23 cellular contexts compared by ENCODE assay signal in genomic region chr1:235854347-235854746, GRCh38. TPM values are rescaled to one million over a fixed set of nuclear protein-coding genes. Genes with fewer than 3 reads are reported as not detected.
A peak's percentile ranks its signal among the peaks of the same experiment; 100 is the strongest.
DNase-seq lines count a peak whose midpoint lies in the region; ATAC-seq, FAIRE-seq and TF ChIP-seq lines count a peak whose summit lies in the region.
"Had no signal": no experiment of that assay in that cellular context is flagged by ENCODE, and none has a peak within 500 bp of the region (broad histone marks: within the 10 kb centered on the region; RNA-seq: fewer than 3 reads in every experiment).

No MANE protein-coding gene starts in this region.

- peaks cover 89% of the 10 kb centered on the region for H3K79me2 ChIP-seq in GM23248 (ENCODE audit: insufficient read depth)

- H3K36me3 ChIP-seq in GM23248 (ENCODE audit: low read depth): no peaks in the 10 kb centered on the region
- no peaks in the 10 kb centered on the region for H3K36me3 ChIP-seq in right atrium auricular region
- H3K36me3 ChIP-seq: ascending aorta, lower lobe of right lung, SJCRH30, upper lobe of left lung had no signal

- peak; percentile 56 for FAIRE-seq in GM18507 (lab: Jason Lieb, UNC)

- H3K4me2 ChIP-seq in GM23248 (ENCODE audit: unreplicated experiment): no peak overlapping the region

- no peaks in the 10 kb centered on the region for H3K27me3 ChIP-seq in GM23248 (replicated peaks; ENCODE audit: insufficient read depth)
- H3K27me3 ChIP-seq in right atrium auricular region: no peaks in the 10 kb centered on the region
- H3K27me3 ChIP-seq: ascending aorta, SJCRH30, upper lobe of left lung had no signal

- no peak overlapping the region for H3K27ac ChIP-seq in GM23248
- no peak overlapping the region for H3K27ac ChIP-seq in right atrium auricular region
- H3K27ac ChIP-seq: ascending aorta, lower lobe of right lung, psoas muscle, SJCRH30, upper lobe of left lung had no signal

- H4K20me1 ChIP-seq in GM23248 (ENCODE audit: insufficient read depth): no peaks in the 10 kb centered on the region

- peak overlapping the region in 1 of 5 donors; percentile 20 for H3K4me3 Mint-ChIP-seq in immature natural killer cell

- in situ Hi-C loops in GM23248 (cut with MboI): loop anchor here (25.0 kb wide), 1 partner anchor 108 kb away; no protein-coding TSS in a partner anchor

- H3K9me2 ChIP-seq in GM23248 (ENCODE audit: insufficient read depth): no peaks in the 10 kb centered on the region

- H3K36me3 Mint-ChIP-seq in immature natural killer cell: peaks cover 0 to 3% (median 0%) of the 10 kb centered on the region in 3 donors

- H3K4me1 Mint-ChIP-seq in immature natural killer cell: peaks cover 0 to 65% of the 10 kb centered on the region in 2 donors

- H3K27ac Mint-ChIP-seq in immature natural killer cell: peak overlapping the region in 5 of 6 donors; percentile 16 to 85 (median 53)

- H3K4me1 ChIP-seq in GM23248 (ENCODE audit: insufficient read depth): peaks cover 16% of the 10 kb centered on the region
- no peaks in the 10 kb centered on the region for H3K4me1 ChIP-seq in right atrium auricular region
- H3K4me1 ChIP-seq: SJCRH30 had no signal

- H2AFZ ChIP-seq in GM23248: no peak overlapping the region

- no peaks in the 10 kb centered on the region for H3K9me3 Mint-ChIP-seq in immature natural killer cell

- H3K9ac ChIP-seq in GM23248: no peak overlapping the region

- H3K27me3 Mint-ChIP-seq in immature natural killer cell (ENCODE audit: low read depth in 3 of 3): peaks cover 0 to 1% (median 0%) of the 10 kb centered on the region in 3 donors

- DNase-seq in GM18507 (ENCODE audit: extremely low spot score, insufficient read length, low read depth): no peak
- DNase-seq in immature natural killer cell: no peak
- no peak for DNase-seq in GM23248
- DNase-seq in right atrium auricular region (ENCODE audit: low spot score): no peak
- DNase-seq: activated naive CD4-positive, alpha-beta T cell treated with Interleukin-2 at 50 U/mL for 16 hours; central memory CD4-positive, alpha-beta T cell; DND-41; foreskin melanocyte; hippocampal formation; islet precursor cell; KBM-7; lower lobe of right lung; NCI-H187 treated with DMSO at 0.1 percent for 48 hours; NCI-H2227 treated with DMSO at 0.1 percent for 48 hours; psoas muscle; SJCRH30; stimulated activated CD4-positive, alpha-beta T cell treated with anti-CD3 and anti-CD28 coated beads, Interleukin-1b, Interleukin-23, amount 100 ng/mL, for 48 hours; T-helper 1 cell; upper lobe of left lung had no signal

- ATAC-seq in GM19397 (IDR thresholded peaks at IDR 0.05; ENCODE audit: unreplicated experiment) (peak; percentile 58), HG03378 (IDR thresholded peaks at IDR 0.05; ENCODE audit: unreplicated experiment) (peak; percentile 53), esophagus mucosa (no peak)
- ATAC-seq: lower lobe of right lung, psoas muscle had no signal

- H3F3A ChIP-seq in GM23248 (ENCODE audit: insufficient read depth): no peaks in the 10 kb centered on the region

- H3K4me3 ChIP-seq in GM23248 (no peak overlapping the region), right atrium auricular region (no peak overlapping the region)
- H3K4me3 ChIP-seq: ascending aorta, lower lobe of right lung, psoas muscle, SJCRH30, upper lobe of left lung had no signal

- H3K9me3 ChIP-seq in GM23248 (ENCODE audit: low read depth) (no peaks in the 10 kb centered on the region), right atrium auricular region (no peaks in the 10 kb centered on the region)
- H3K9me3 ChIP-seq: ascending aorta, lower lobe of right lung, psoas muscle, SJCRH30, upper lobe of left lung had no signal

- TF ChIP-seq CTCF in right atrium auricular region (IDR thresholded peaks at IDR 0.05): no peak

- 96 to 97% methylated on average over 3 of the region's 3 CpGs for WGBS in GM23248 (ENCODE audit: low coverage in 1 of 2, low lambda C conversion rate in 2 of 2, missing lambda C conversion rate in 2 of 2), 2 experiments

RNA-seq across cellular contexts. Expression of gene LYST, which starts 12.4 kb away (rescaled TPM):
- polyA plus RNA-seq in immature natural killer cell (10 to 100 TPM; 21.8 to 39.3 (median 27.7) TPM), GM23248 (2016; fragmentation: Nextera tagmentation; extraction: Ambion mirVana) (3.7 and 5.1 TPM in 2 replicates)
- 5.9 and 9.0 TPM in 2 replicates for total RNA-seq in GM23248 (2014; rRNA removed; shearing (Covaris generic))
- total RNA-seq in right atrium auricular region (10 to 100 TPM in 1 of 2 donors, 1 to 10 TPM in 1; 7.3 to 13.0 TPM), esophagus mucosa (19.2 TPM)
